Comparison of ENCODE assay signal across 1 cellular context in genomic region chr11:10646956-10647355, GRCh38.
TF ChIP-seq lines count a peak whose summit lies in the region.

No MANE protein-coding gene starts in this region.

TF ChIP-seq in HCT116, 20 proteins besides CTCF, POLR2A, EP300 and RAD21 (continued from another document):
- TF ChIP-seq ZBTB33 (IDR thresholded peaks at IDR 0.05; ENCODE audit: extremely low read depth, insufficient replicate concordance, low read length) (no peak), CBX3 (IDR thresholded peaks at IDR 0.05; ENCODE audit: low read depth) (no peak), SRF (IDR thresholded peaks at IDR 0.05; ENCODE audit: low read depth) (no peak), ZFX (IDR thresholded peaks at IDR 0.05) (no peak), ELF1 (IDR thresholded peaks at IDR 0.05; ENCODE audit: borderline replicate concordance, low read depth) (no peak), JUND (IDR thresholded peaks at IDR 0.05) (no peak), POLR2AphosphoS5 (IDR thresholded peaks at IDR 0.05; ENCODE audit: low read depth, low read length) (no peak), TCF7L2 (IDR thresholded peaks at IDR 0.05; ENCODE audit: borderline replicate concordance, extremely low read depth, insufficient read depth, insufficient read length) (no peak), EGR1 (IDR thresholded peaks at IDR 0.05; ENCODE audit: low read depth) (no peak), FOSL1 (IDR thresholded peaks at IDR 0.05; ENCODE audit: low read depth) (no peak), SP1 (IDR thresholded peaks at IDR 0.05; ENCODE audit: low read depth) (no peak), REST (IDR thresholded peaks at IDR 0.05; ENCODE audit: low read depth) (no peak), ATF3 (IDR thresholded peaks at IDR 0.05) (no peak), CEBPB (IDR thresholded peaks at IDR 0.05; ENCODE audit: low read depth) (no peak), EZH2phosphoT487 (IDR thresholded peaks at IDR 0.05; ENCODE audit: borderline replicate concordance) (no peak), ZNF274 (IDR thresholded peaks at IDR 0.05; ENCODE audit: low read depth, low read length) (no peak)
